8 cellular contexts compared by ENCODE assay signal in genomic region chr15:80160570-80161156, GRCh38. TPM values are rescaled to one million over a fixed set of nuclear protein-coding genes. Genes with fewer than 3 reads are reported as not detected.
A peak's percentile ranks its signal among the peaks of the same experiment; 100 is the strongest.
DNase-seq lines count a peak whose midpoint lies in the region; ATAC-seq and TF ChIP-seq lines count a peak whose summit lies in the region.

No MANE protein-coding gene starts in this region.

- H3K9me3 ChIP-seq in OCI-LY7 (ENCODE audit: low read length) (no peaks in the 10 kb centered on the region), breast epithelium (no peaks in the 10 kb centered on the region), right lobe of liver (no peaks in the 10 kb centered on the region), tibial artery (no peaks in the 10 kb centered on the region)

- H3K4me3 ChIP-seq in HFF-Myc (replicated peaks; ENCODE audit: low read depth, low read length) (no peak overlapping the region), OCI-LY7 (ENCODE audit: low read depth, low read length, poor library complexity, severe bottlenecking) (no peak overlapping the region), breast epithelium (no peak overlapping the region), right lobe of liver (no peak overlapping the region), tibial artery (no peak overlapping the region)

- peak; percentile 62 to 77 (median 74) for ATAC-seq in right lobe of liver

- no peaks in the 10 kb centered on the region for H3K9me2 ChIP-seq in OCI-LY7 (ENCODE audit: insufficient read depth, low read length)

- H2AFZ ChIP-seq in OCI-LY7 (ENCODE audit: low read length), result peak overlapping the region; percentile 32; the same call in 1 of the 2 replicates

- H3K4me1 ChIP-seq in OCI-LY7 (ENCODE audit: insufficient read depth, low read length, poor library complexity, severe bottlenecking), result peaks cover 21% of the 10 kb centered on the region
- peaks cover 0 to 5% of the 10 kb centered on the region in 2 donors for H3K4me1 ChIP-seq in breast epithelium
- peaks cover 2 to 83% (median 48%) of the 10 kb centered on the region in 4 donors for H3K4me1 ChIP-seq in right lobe of liver
- no peaks in the 10 kb centered on the region for H3K4me1 ChIP-seq in tibial artery

- POLR2A ChIA-PET in OCI-LY7 (lab: Charles Lee), result interaction anchor here (0.6 to 1.6 kb wide), 6 partner anchors 9 to 308 kb away, joined by 3 to 5 read pairs (median 4); no protein-coding TSS in a partner anchor

- peak overlapping the region; percentile 27 for H3K4me2 ChIP-seq in OCI-LY7 (ENCODE audit: low read length)

- peak overlapping the region; percentile 22 for H3K27ac ChIP-seq in OCI-LY7 (ENCODE audit: low read depth, low read length, poor library complexity, severe bottlenecking)
- H3K27ac ChIP-seq in breast epithelium, result peak overlapping the region; percentile 48 to 58
- peak overlapping the region; percentile 20 to 75 (median 51) for H3K27ac ChIP-seq in right lobe of liver
- no peak overlapping the region for H3K27ac ChIP-seq in tibial artery

- H3K27me3 ChIP-seq in breast epithelium (no peaks in the 10 kb centered on the region), right lobe of liver (no peaks in the 10 kb centered on the region), tibial artery (no peaks in the 10 kb centered on the region)

- H3K79me2 ChIP-seq in OCI-LY7 (ENCODE audit: insufficient read depth, low read depth, low read length), result no peaks in the 10 kb centered on the region

- DNase-seq in DMS153 treated with DMSO at 0.1 percent for 48 hours (lab: John Stamatoyannopoulos, UW; ENCODE audit: unreplicated experiment) (peak; percentile 0), DMS153 (lab: John Stamatoyannopoulos, UW) (no peak), HFF-Myc (ENCODE audit: extremely low read depth, low read depth) (peak; percentile 69), OCI-LY7 (ENCODE audit: low spot score) (peak; percentile 75), breast epithelium (ENCODE audit: low spot score in 2 of 2) (peak; percentile 69 to 72), right lobe of liver (peak; percentile 84 to 89 (median 88)), tibial artery (peak; percentile 76 to 79), COR-L47 (lab: John Stamatoyannopoulos, UW) (no peak)

- peaks cover 8% of the 10 kb centered on the region; the same call in 1 of the 2 replicates for H3K36me3 ChIP-seq in OCI-LY7 (ENCODE audit: insufficient read depth, low read length)
- H3K36me3 ChIP-seq in breast epithelium, result no peaks in the 10 kb centered on the region
- H3K36me3 ChIP-seq in right lobe of liver, result peaks cover 0 to 31% (median 9%) of the 10 kb centered on the region in 4 donors
- peaks cover 38 to 56% (median 38%) of the 10 kb centered on the region in 3 donors for H3K36me3 ChIP-seq in tibial artery

- TF ChIP-seq CTCF in HFF-Myc (IDR thresholded peaks at IDR 0.05; ENCODE audit: low read depth, low read length, missing control alignments), result no peak
- TF ChIP-seq CTCF in OCI-LY7 (conservative IDR thresholded peaks at IDR 0.05; ENCODE audit: low read length), result no peak
- TF ChIP-seq CTCF in breast epithelium (IDR thresholded peaks at IDR 0.05), result no peak
- no peak for TF ChIP-seq CTCF in right lobe of liver (IDR thresholded peaks at IDR 0.05)
- no peak for TF ChIP-seq CTCF in tibial artery (IDR thresholded peaks at IDR 0.05)

- TF ChIP-seq POLR2A in breast epithelium (IDR thresholded peaks at IDR 0.05), result no peak
- peak; percentile 79 for TF ChIP-seq POLR2A in right lobe of liver (IDR thresholded peaks at IDR 0.05)

- CTCF ChIA-PET in OCI-LY7 (lab: Charles Lee; ENCODE audit: unreplicated experiment), result no interaction called here

- 0% methylated on average over 3 of the region's 7 CpGs for WGBS in right lobe of liver (ENCODE audit: insufficient coverage, low coverage, low lambda C conversion rate, missing lambda C conversion rate)

- intact Hi-C loops in OCI-LY7 (cut with micrococcal nuclease; ENCODE audit: unreplicated experiment), result no loop called here
- intact Hi-C loops in breast epithelium (cut with DNase I; ENCODE audit: low total_unique reads), result no loop called here
- intact Hi-C loops in right lobe of liver (cut with DNase I), result no loop called here
- intact Hi-C loops in tibial artery (cut with DNase I; ENCODE audit: low total_unique reads), result no loop called here

- H4K20me1 ChIP-seq in OCI-LY7 (ENCODE audit: insufficient read depth, low read length), result no peaks in the 10 kb centered on the region

- no TSS peak for BruUV-seq in OCI-LY7 (replicated peaks; lab: Mats Ljungman, UMichigan)

RNA-seq across cellular contexts. Expression of gene FAH, which starts 7.9 kb away (rescaled TPM):
- total RNA-seq in OCI-LY7 (2014; rRNA removed; shearing (Covaris generic)), result 9.4 and 11.9 TPM in 2 replicates
- 15.3 and 18.4 TPM in 2 replicates for total RNA-seq in OCI-LY7 (2022)
- 100 to 1,000 TPM in 1 of 3 donors, 10 to 100 TPM in 2; 48.8 to 164 (median 50.9) TPM for total RNA-seq in breast epithelium
- 100 to 1,000 TPM; 164 to 250 (median 219) TPM for total RNA-seq in right lobe of liver

Comparison
In these comparisons a context has a peak if more than half of its experiments do, and no peak if none do; other contexts are left out.
1. DNase-seq: peak in DMS153 treated with DMSO at 0.1 percent for 48 hours (single experiment), HFF-Myc (single experiment), OCI-LY7 (single experiment), breast epithelium (2 of 2), right lobe of liver (3 of 3) and tibial artery (2 of 2); none in DMS153 (single experiment) and COR-L47 (single experiment).
2. H3K27ac ChIP-seq: peak in OCI-LY7 (single experiment), breast epithelium (2 of 2) and right lobe of liver (3 of 3); none in tibial artery (0 of 2).